Comparison of ENCODE assay signal across 15 cellular contexts in genomic region chr1:198837276-198838021, GRCh38.
DNase-seq lines count a peak whose midpoint lies in the region; ATAC-seq and TF ChIP-seq lines count a peak whose summit lies in the region.
"Had no signal": no experiment of that assay in that cellular context is flagged by ENCODE, and none has a peak within 500 bp of the region (broad histone marks: within the 10 kb centered on the region; RNA-seq: fewer than 3 reads in every experiment).

No MANE protein-coding gene starts in this region.

- H3K4me1 ChIP-seq in IMR-90 (ENCODE audit: control insufficient read depth, insufficient read depth, low read length) (no peaks in the 10 kb centered on the region), OCI-LY3 (ENCODE audit: low read length) (peaks cover 7% of the 10 kb centered on the region), tibial nerve (no peaks in the 10 kb centered on the region)
- H3K4me1 ChIP-seq: BE2C had no signal

- no peak overlapping the region for H2BK15ac ChIP-seq in IMR-90 (ENCODE audit: low read depth, low read length)

- H4K8ac ChIP-seq in IMR-90 (ENCODE audit: low read depth in 2 of 2, low read length in 2 of 2), result no peak overlapping the region

- H3K36me3 ChIP-seq in IMR-90 (ENCODE audit: control insufficient read depth, insufficient read depth, low read length), result peaks cover 3% of the 10 kb centered on the region
- H3K36me3 ChIP-seq in OCI-LY3 (replicated peaks; ENCODE audit: low read depth, low read length), result no peaks in the 10 kb centered on the region
- no peaks in the 10 kb centered on the region for H3K36me3 ChIP-seq in tibial nerve
- H3K36me3 ChIP-seq: BE2C had no signal

- no TSS peak for BruUV-seq in IMR-90 (replicated peaks; lab: Mats Ljungman, UMichigan)

- POLR2A ChIA-PET in IMR-90 (lab: Charles Lee; ENCODE audit: unreplicated experiment), result no interaction called here

- intact Hi-C loops in IMR-90 (cut with micrococcal nuclease), result loop anchor here (10.0 kb wide), 1 partner anchor 627 kb away; no protein-coding TSS in a partner anchor

- 0 out of 2 replicates have a peak overlapping the region, but pooled peaks have one; percentile 15 for H3K14ac ChIP-seq in IMR-90 (replicated peaks; ENCODE audit: low read depth, low read length)

- H3K9me3 ChIP-seq in IMR-90 (ENCODE audit: control insufficient read depth, insufficient read depth, low read length) (no peaks in the 10 kb centered on the region), OCI-LY3 (ENCODE audit: insufficient read depth, low read length) (no peaks in the 10 kb centered on the region), tibial nerve (no peaks in the 10 kb centered on the region)
- H3K9me3 ChIP-seq: BE2C had no signal

- no peak overlapping the region for H2AK9ac ChIP-seq in IMR-90 (replicated peaks; ENCODE audit: low read depth, low read length, poor library complexity)

- H3K36me3 Mint-ChIP-seq in activated naive CD4-positive, alpha-beta T cell treated with anti-CD3 and anti-CD28 coated beads, Interleukin-2, amount 50 U/mL, for 72 hours, result no peaks in the 10 kb centered on the region
- H3K36me3 Mint-ChIP-seq: stimulated activated memory B cell treated with anti-CD40 and anti-IgM and Interleukin-4, amounts not matched to agents 10 μg/mL and 1 μg/mL and 100 μg/mL, for 72 hours had no signal

- no peak overlapping the region for H3K27ac Mint-ChIP-seq in activated naive CD4-positive, alpha-beta T cell treated with anti-CD3 and anti-CD28 coated beads, Interleukin-2, amount 50 U/mL, for 72 hours
- H3K27ac Mint-ChIP-seq: stimulated activated memory B cell treated with anti-CD40 and anti-IgM and Interleukin-4, amounts not matched to agents 10 μg/mL and 1 μg/mL and 100 μg/mL, for 72 hours had no signal

- no peak for TF ChIP-seq EP300 in tibial nerve (IDR thresholded peaks at IDR 0.05)

- DNase-seq in IMR-90 (no peak), germinal center (ENCODE audit: low spot score) (peak; percentile 15), tibial nerve (ENCODE audit: low spot score in 2 of 2) (no peak)
- DNase-seq in activated naive CD4-positive, alpha-beta T cell treated with anti-CD3 and anti-CD28 coated beads, Interleukin-2, amount 50 U/mL, for 72 hours (ENCODE audit: low spot score in 2 of 2), result no peak
- DNase-seq: activated T-cell treated with anti-CD3 and anti-CD28 coated beads, Interleukin-2, amount 50 U/mL, for 48 hours; amniotic stem cell; BE2C; dermis blood vessel endothelial cell; T-helper 2 cell had no signal

- H4K20me1 ChIP-seq in IMR-90 (ENCODE audit: insufficient read depth, low read length) (no peaks in the 10 kb centered on the region), OCI-LY3 (ENCODE audit: insufficient read depth, low read length) (no peaks in the 10 kb centered on the region)

- H4K91ac ChIP-seq in IMR-90 (ENCODE audit: insufficient read depth, low read depth, low read length), result no peak overlapping the region

- no peak overlapping the region for H2AK5ac ChIP-seq in IMR-90 (ENCODE audit: low read depth, low read length)

- dilution Hi-C loops in IMR-90 (cut with HindIII; ENCODE audit: low sequenced_read_pairs, unreplicated experiment), result no loop called here

- no peak overlapping the region for H3K56ac ChIP-seq in IMR-90 (ENCODE audit: extremely low read depth, insufficient read depth, low read length)

- H3K4me2 ChIP-seq in IMR-90 (ENCODE audit: low read depth, low read length) (no peak overlapping the region), OCI-LY3 (ENCODE audit: low read length) (no peak overlapping the region)
- H3K4me2 ChIP-seq: KMS-11 had no signal

- H3K79me2 ChIP-seq in OCI-LY3 (ENCODE audit: low read length), result no peaks in the 10 kb centered on the region

- no CpG with 5 or more reads among the region's 6 CpGs for WGBS in IMR-90 (ENCODE audit: extremely low coverage in 2 of 2, insufficient read length in 1 of 2), 2 experiments
- 62 to 71% methylated on average over 6 of the region's 6 CpGs for WGBS in tibial nerve, 2 donors

- no peak for TF ChIP-seq RAD21 in IMR-90 (IDR thresholded peaks at IDR 0.05; ENCODE audit: low read length)

- peaks cover 0 to 6% of the 10 kb centered on the region in 2 experiments; a peak in 1 of 4 replicates for H3K79me1 ChIP-seq in IMR-90 (ENCODE audit: low read depth in 1 of 2, low read length in 2 of 2)

- H3K4me3 ChIP-seq in IMR-90 (ENCODE audit: insufficient read depth, low read depth, low read length), result no peak overlapping the region
- no peak overlapping the region for H3K4me3 ChIP-seq in OCI-LY3 (ENCODE audit: low read length)
- no peak overlapping the region for H3K4me3 ChIP-seq in tibial nerve

- no peak overlapping the region for H3K23ac ChIP-seq in IMR-90 (ENCODE audit: low read depth, low read length)

- H2BK120ac ChIP-seq in IMR-90 (ENCODE audit: low read depth, low read length), result no peak overlapping the region

- TF ChIP-seq POLR2A in IMR-90 (IDR thresholded peaks at IDR 0.05; ENCODE audit: low read depth, low read length) (no peak), tibial nerve (IDR thresholded peaks at IDR 0.05) (no peak)

- H3K9ac ChIP-seq in IMR-90 (ENCODE audit: low read depth, low read length) (no peak overlapping the region), OCI-LY3 (ENCODE audit: low read length) (no peak overlapping the region)
- H3K9ac ChIP-seq: KMS-11 had no signal

- TF ChIP-seq CTCF in IMR-90 (conservative IDR thresholded peaks at IDR 0.05; ENCODE audit: low read depth, low read length) (no peak), OCI-LY3 (IDR thresholded peaks at IDR 0.05; ENCODE audit: low read depth, low read length) (peak; percentile 21; the same call in 1 of the 2 replicates), tibial nerve (IDR thresholded peaks at IDR 0.05) (no peak)

- H3K4ac ChIP-seq in IMR-90 (ENCODE audit: low read depth, low read length), result no peak overlapping the region

- H2AFZ ChIP-seq in IMR-90 (replicated peaks; ENCODE audit: low read length, poor library complexity) (no peak overlapping the region), OCI-LY3 (ENCODE audit: low read depth, low read length) (no peak overlapping the region)

- no peak overlapping the region for H3K18ac ChIP-seq in IMR-90 (ENCODE audit: low read depth, low read length)

- no peaks in the 10 kb centered on the region for H3K9me3 Mint-ChIP-seq in activated naive CD4-positive, alpha-beta T cell treated with anti-CD3 and anti-CD28 coated beads, Interleukin-2, amount 50 U/mL, for 72 hours
- H3K9me3 Mint-ChIP-seq: stimulated activated memory B cell treated with anti-CD40 and anti-IgM and Interleukin-4, amounts not matched to agents 10 μg/mL and 1 μg/mL and 100 μg/mL, for 72 hours had no signal

- no peak overlapping the region for H2BK5ac ChIP-seq in IMR-90 (ENCODE audit: low read depth, low read length, poor library complexity, severe bottlenecking)

- in situ Hi-C loops in IMR-90 (cut with MboI; ENCODE audit: low sequenced_read_pairs), result no loop called here

- H3K9me1 ChIP-seq in IMR-90 (ENCODE audit: insufficient read depth, low read length), result peaks cover 9% of the 10 kb centered on the region

- H3K27me3 ChIP-seq in IMR-90 (ENCODE audit: control insufficient read depth, insufficient read depth, low read length) (no peaks in the 10 kb centered on the region), OCI-LY3 (ENCODE audit: low read depth, low read length) (no peaks in the 10 kb centered on the region), tibial nerve (no peaks in the 10 kb centered on the region)
- H3K27me3 ChIP-seq: BE2C had no signal

- no peak overlapping the region for H3K27ac ChIP-seq in IMR-90 (ENCODE audit: insufficient read depth, low read length)
- no peak overlapping the region for H3K27ac ChIP-seq in OCI-LY3 (ENCODE audit: low read length)
- H3K27ac ChIP-seq in tibial nerve, result no peak overlapping the region
- H3K27ac ChIP-seq: KMS-11 had no signal

- no peak overlapping the region for H2BK20ac ChIP-seq in IMR-90 (ENCODE audit: low read depth, low read length)

- ATAC-seq in GM18498 (IDR thresholded peaks at IDR 0.05; ENCODE audit: unreplicated experiment), result peak; percentile 59
- ATAC-seq in IMR-90 (ENCODE audit: low read depth), result no peak
- no peak for ATAC-seq in activated naive CD4-positive, alpha-beta T cell treated with anti-CD3 and anti-CD28 coated beads, Interleukin-2, amount 50 U/mL, for 72 hours
- ATAC-seq in GM19395 (IDR thresholded peaks at IDR 0.05; ENCODE audit: unreplicated experiment), result no peak
- ATAC-seq in GM21825 (IDR thresholded peaks at IDR 0.05; ENCODE audit: unreplicated experiment), result no peak
- ATAC-seq: stimulated activated memory B cell treated with anti-CD40 and anti-IgM and Interleukin-4, amounts not matched to agents 10 μg/mL and 1 μg/mL and 100 μg/mL, for 72 hours had no signal

- CTCF ChIA-PET in IMR-90 (lab: Yijun Ruan, JAX), result interaction anchor here (1.4 kb wide), 1 partner anchor 13 kb away, joined by 3 read pairs; no protein-coding TSS in a partner anchor

- H4K5ac ChIP-seq in IMR-90 (ENCODE audit: low read depth, low read length), result no peak overlapping the region

TF ChIP-seq in IMR-90, 13 proteins besides CTCF, POLR2A, EP300 and RAD21 (continues in another document):
- TF ChIP-seq, protein P1, sequence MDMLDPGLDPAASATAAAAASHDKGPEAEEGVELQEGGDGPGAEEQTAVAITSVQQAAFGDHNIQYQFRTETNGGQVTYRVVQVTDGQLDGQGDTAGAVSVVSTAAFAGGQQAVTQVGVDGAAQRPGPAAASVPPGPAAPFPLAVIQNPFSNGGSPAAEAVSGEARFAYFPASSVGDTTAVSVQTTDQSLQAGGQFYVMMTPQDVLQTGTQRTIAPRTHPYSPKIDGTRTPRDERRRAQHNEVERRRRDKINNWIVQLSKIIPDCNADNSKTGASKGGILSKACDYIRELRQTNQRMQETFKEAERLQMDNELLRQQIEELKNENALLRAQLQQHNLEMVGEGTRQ (IDR thresholded peaks at IDR 0.05; ENCODE audit: low read depth, low read length), result no peak
- TF ChIP-seq CEBPB (IDR thresholded peaks at IDR 0.05; ENCODE audit: low read depth, low read length) (no peak), NFE2L2 (IDR thresholded peaks at IDR 0.05; ENCODE audit: low read depth, low read length) (no peak), CHD1 (IDR thresholded peaks at IDR 0.05; ENCODE audit: low read depth, low read length) (no peak), RCOR1 (IDR thresholded peaks at IDR 0.05; ENCODE audit: insufficient replicate concordance, low read length) (no peak), BHLHE40 (IDR thresholded peaks at IDR 0.05; ENCODE audit: low read depth, low read length) (no peak), ELK1 (IDR thresholded peaks at IDR 0.05; ENCODE audit: borderline replicate concordance, low read depth, low read length) (no peak), RFX5 (IDR thresholded peaks at IDR 0.05; ENCODE audit: low read depth, low read length) (no peak), MXI1 (IDR thresholded peaks at IDR 0.05; ENCODE audit: borderline replicate concordance, low read depth, low read length) (no peak)
